In genomic region chr10:113524120-113524519, GRCh38 we compare ENCODE assay signal across 25 cellular contexts. TPM values are rescaled to one million over a fixed set of nuclear protein-coding genes. Genes with fewer than 3 reads are reported as not detected.
DNase-seq lines count a peak whose midpoint lies in the region; ATAC-seq and TF ChIP-seq lines count a peak whose summit lies in the region.
"Had no signal": no experiment of that assay in that cellular context is flagged by ENCODE, and none has a peak within 500 bp of the region (broad histone marks: within the 10 kb centered on the region; RNA-seq: fewer than 3 reads in every experiment).

No MANE protein-coding gene starts in this region.

- H3K27ac ChIP-seq in OCI-LY1 (ENCODE audit: low read depth, low read length, poor library complexity, severe bottlenecking) (no peak overlapping the region), foreskin keratinocyte (no peak overlapping the region), MM.1S (ENCODE audit: low read length) (no peak overlapping the region)
- H3K27ac ChIP-seq: BLaER1 treated with 17β-estradiol and CSF1 and Interleukin-3, amounts not matched to agents 10 nM and 100 nM; body of pancreas; psoas muscle; SJSA1; vagina had no signal

- no peaks in the 10 kb centered on the region for H3K9me3 Mint-ChIP-seq in T-helper 1 cell treated with Interleukin-12 subunit alpha and Interleukin-12 subunit beta and Interleukin-4 antibody, amounts not matched to agents 30 μg/mL and 1 μg/mL, for 36 hours
- no peaks in the 10 kb centered on the region for H3K9me3 Mint-ChIP-seq in stimulated activated naive B cell treated with anti-CD40 and anti-IgM and Interleukin-4, amounts not matched to agents 10 μg/mL and 1 μg/mL and 100 μg/mL, for 72 hours
- H3K9me3 Mint-ChIP-seq: activated naive CD8-positive, alpha-beta T cell treated with anti-CD3 and anti-CD28 coated beads, Interleukin-2, amount 10 ng/mL, durations not matched to agents 7 days and 5 days; activated T-helper 17 cell treated with anti-CD3 and anti-CD28 coated beads, Interleukin-2, amount 50 U/mL, for 72 hours had no signal

- H3F3A ChIP-seq in OCI-LY1 (ENCODE audit: insufficient read depth, low read length) (no peaks in the 10 kb centered on the region), MM.1S (ENCODE audit: insufficient read depth, low read length) (no peaks in the 10 kb centered on the region)

- intact Hi-C loops in sciatic nerve (cut with DNase I): no loop called here

- H3K27me3 Mint-ChIP-seq in T-helper 1 cell treated with Interleukin-12 subunit alpha and Interleukin-12 subunit beta and Interleukin-4 antibody, amounts not matched to agents 30 μg/mL and 1 μg/mL, for 36 hours (ENCODE audit: low read depth): no peaks in the 10 kb centered on the region
- H3K27me3 Mint-ChIP-seq in stimulated activated naive B cell treated with anti-CD40 and anti-IgM and Interleukin-4, amounts not matched to agents 10 μg/mL and 1 μg/mL and 100 μg/mL, for 72 hours: peaks cover 13 to 18% of the 10 kb centered on the region in 2 donors

- H3K27ac Mint-ChIP-seq in T-helper 1 cell treated with Interleukin-12 subunit alpha and Interleukin-12 subunit beta and Interleukin-4 antibody, amounts not matched to agents 30 μg/mL and 1 μg/mL, for 36 hours: peak overlapping the region; percentile 15
- no peak overlapping the region for H3K27ac Mint-ChIP-seq in stimulated activated naive B cell treated with anti-CD40 and anti-IgM and Interleukin-4, amounts not matched to agents 10 μg/mL and 1 μg/mL and 100 μg/mL, for 72 hours
- H3K27ac Mint-ChIP-seq: activated CD4-positive, alpha-beta T cell treated with anti-CD3 and anti-CD28 coated beads for 36 hours; activated naive CD8-positive, alpha-beta T cell treated with anti-CD3 and anti-CD28 coated beads, Interleukin-2, amount 10 ng/mL, durations not matched to agents 7 days and 5 days; activated T-helper 17 cell treated with anti-CD3 and anti-CD28 coated beads, Interleukin-2, amount 50 U/mL, for 72 hours had no signal

- TF ChIP-seq CTCF in OCI-LY1 (IDR thresholded peaks at IDR 0.05; ENCODE audit: low read length): peak; percentile 9; the same call in 1 of the 2 replicates
- TF ChIP-seq CTCF in foreskin keratinocyte (conservative IDR thresholded peaks at IDR 0.05): peak; percentile 18
- no peak for TF ChIP-seq CTCF in MM.1S (IDR thresholded peaks at IDR 0.05; ENCODE audit: low read length)

- H3K36me3 Mint-ChIP-seq in T-helper 1 cell treated with Interleukin-12 subunit alpha and Interleukin-12 subunit beta and Interleukin-4 antibody, amounts not matched to agents 30 μg/mL and 1 μg/mL, for 36 hours (ENCODE audit: low read depth): no peaks in the 10 kb centered on the region
- no peaks in the 10 kb centered on the region for H3K36me3 Mint-ChIP-seq in stimulated activated naive B cell treated with anti-CD40 and anti-IgM and Interleukin-4, amounts not matched to agents 10 μg/mL and 1 μg/mL and 100 μg/mL, for 72 hours
- H3K36me3 Mint-ChIP-seq: activated naive CD8-positive, alpha-beta T cell treated with anti-CD3 and anti-CD28 coated beads, Interleukin-2, amount 10 ng/mL, durations not matched to agents 7 days and 5 days had no signal

- H3K4me2 ChIP-seq in OCI-LY1 (ENCODE audit: low read length) (no peak overlapping the region), MM.1S (ENCODE audit: low read depth, low read length) (no peak overlapping the region)
- H3K4me2 ChIP-seq: BLaER1 treated with 17β-estradiol and CSF1 and Interleukin-3, amounts not matched to agents 10 nM and 100 nM had no signal

- no peaks in the 10 kb centered on the region for H3K36me3 ChIP-seq in OCI-LY1 (ENCODE audit: insufficient read depth, low read length)
- H3K36me3 ChIP-seq in MM.1S (replicated peaks; ENCODE audit: insufficient read depth, low read length): no peaks in the 10 kb centered on the region
- H3K36me3 ChIP-seq: BLaER1 treated with 17β-estradiol and CSF1 and Interleukin-3, amounts not matched to agents 10 nM and 100 nM; SJSA1; vagina had no signal

- H3K4me3 Mint-ChIP-seq in T-helper 1 cell treated with Interleukin-12 subunit alpha and Interleukin-12 subunit beta and Interleukin-4 antibody, amounts not matched to agents 30 μg/mL and 1 μg/mL, for 36 hours: no peak overlapping the region
- no peak overlapping the region for H3K4me3 Mint-ChIP-seq in stimulated activated naive B cell treated with anti-CD40 and anti-IgM and Interleukin-4, amounts not matched to agents 10 μg/mL and 1 μg/mL and 100 μg/mL, for 72 hours
- H3K4me3 Mint-ChIP-seq: activated CD4-positive, alpha-beta T cell treated with anti-CD3 and anti-CD28 coated beads for 36 hours; activated naive CD8-positive, alpha-beta T cell treated with anti-CD3 and anti-CD28 coated beads, Interleukin-2, amount 10 ng/mL, durations not matched to agents 7 days and 5 days; activated T-helper 17 cell treated with anti-CD3 and anti-CD28 coated beads, Interleukin-2, amount 50 U/mL, for 72 hours had no signal

- H2AFZ ChIP-seq in OCI-LY1 (ENCODE audit: low read length) (no peak overlapping the region), MM.1S (ENCODE audit: low read length) (no peak overlapping the region)

- H4K20me1 ChIP-seq in OCI-LY1 (ENCODE audit: insufficient read depth, low read length): no peaks in the 10 kb centered on the region
- H4K20me1 ChIP-seq in MM.1S (ENCODE audit: insufficient read depth, low read length): no peaks in the 10 kb centered on the region
- H4K20me1 ChIP-seq: BLaER1 treated with 17β-estradiol and CSF1 and Interleukin-3, amounts not matched to agents 10 nM and 100 nM had no signal

- H3K79me2 ChIP-seq in OCI-LY1 (ENCODE audit: insufficient read depth, low read length) (no peaks in the 10 kb centered on the region), MM.1S (ENCODE audit: low read length) (no peaks in the 10 kb centered on the region)

- H3K9me2 ChIP-seq in OCI-LY1 (ENCODE audit: low read depth, low read length) (no peaks in the 10 kb centered on the region), MM.1S (replicated peaks; ENCODE audit: insufficient read depth, low read length) (no peaks in the 10 kb centered on the region)

- no peak for DNase-seq in T-helper 1 cell
- no peak for DNase-seq in foreskin keratinocyte
- DNase-seq in sciatic nerve (ENCODE audit: low spot score): peak; percentile 18
- no peak for DNase-seq in MM.1S
- DNase-seq in stimulated activated naive B cell treated with anti-CD40 and anti-IgM and Interleukin-4, amounts not matched to agents 10 μg/mL and 1 μg/mL and 100 μg/mL, for 72 hours: no peak
- DNase-seq: activated CD4-positive, alpha-beta T cell treated with anti-CD3 and anti-CD28 coated beads for 36 hours; activated naive CD8-positive, alpha-beta T cell treated with anti-CD3 and anti-CD28 coated beads, Interleukin-2, amount 10 ng/mL, durations not matched to agents 7 days and 5 days; Karpas-422; NCI-H1417; NCI-H2171; psoas muscle; substantia nigra; T-helper 9 cell had no signal

- no peaks in the 10 kb centered on the region for H3K4me1 Mint-ChIP-seq in T-helper 1 cell treated with Interleukin-12 subunit alpha and Interleukin-12 subunit beta and Interleukin-4 antibody, amounts not matched to agents 30 μg/mL and 1 μg/mL, for 36 hours (ENCODE audit: low read depth)
- peaks cover 2 to 6% of the 10 kb centered on the region in 2 donors for H3K4me1 Mint-ChIP-seq in stimulated activated naive B cell treated with anti-CD40 and anti-IgM and Interleukin-4, amounts not matched to agents 10 μg/mL and 1 μg/mL and 100 μg/mL, for 72 hours
- H3K4me1 Mint-ChIP-seq: activated CD4-positive, alpha-beta T cell treated with anti-CD3 and anti-CD28 coated beads for 36 hours; activated naive CD8-positive, alpha-beta T cell treated with anti-CD3 and anti-CD28 coated beads, Interleukin-2, amount 10 ng/mL, durations not matched to agents 7 days and 5 days; activated T-helper 17 cell treated with anti-CD3 and anti-CD28 coated beads, Interleukin-2, amount 50 U/mL, for 72 hours had no signal

- H3K27me3 ChIP-seq in OCI-LY1 (ENCODE audit: insufficient read depth, low read length) (no peaks in the 10 kb centered on the region), foreskin keratinocyte (peaks cover 2% of the 10 kb centered on the region), MM.1S (replicated peaks; ENCODE audit: insufficient read depth, low read length) (no peaks in the 10 kb centered on the region)
- H3K27me3 ChIP-seq: BLaER1 treated with 17β-estradiol and CSF1 and Interleukin-3, amounts not matched to agents 10 nM and 100 nM; body of pancreas; SJSA1; vagina had no signal

- no peaks in the 10 kb centered on the region for H3K9me3 ChIP-seq in OCI-LY1 (ENCODE audit: low read length)
- H3K9me3 ChIP-seq in MM.1S (replicated peaks; ENCODE audit: insufficient read depth, low read length): no peaks in the 10 kb centered on the region
- H3K9me3 ChIP-seq: BLaER1 treated with 17β-estradiol and CSF1 and Interleukin-3, amounts not matched to agents 10 nM and 100 nM; body of pancreas; psoas muscle; SJSA1; vagina had no signal

- H3K9ac ChIP-seq in OCI-LY1 (ENCODE audit: low read length) (no peak overlapping the region), MM.1S (ENCODE audit: low read length) (no peak overlapping the region)
- H3K9ac ChIP-seq: BLaER1 treated with 17β-estradiol and CSF1 and Interleukin-3, amounts not matched to agents 10 nM and 100 nM had no signal

- no peak overlapping the region for H3K4me3 ChIP-seq in OCI-LY1 (ENCODE audit: low read depth, low read length, poor library complexity, severe bottlenecking)
- no peak overlapping the region for H3K4me3 ChIP-seq in MM.1S (ENCODE audit: low read length)
- H3K4me3 ChIP-seq: BLaER1 treated with 17β-estradiol and CSF1 and Interleukin-3, amounts not matched to agents 10 nM and 100 nM; body of pancreas; psoas muscle; SJSA1; vagina had no signal

- H3K4me1 ChIP-seq in OCI-LY1 (ENCODE audit: insufficient read depth, low read length, severe bottlenecking) (no peaks in the 10 kb centered on the region), foreskin keratinocyte (no peaks in the 10 kb centered on the region), MM.1S (ENCODE audit: low read length) (no peaks in the 10 kb centered on the region)
- H3K4me1 ChIP-seq: body of pancreas, SJSA1, vagina had no signal

- ATAC-seq in foreskin keratinocyte: no peak
- ATAC-seq in sciatic nerve: no peak
- ATAC-seq in GM19328 (IDR thresholded peaks at IDR 0.05; ENCODE audit: unreplicated experiment): no peak
- no peak for ATAC-seq in stimulated activated naive B cell treated with anti-CD40 and anti-IgM and Interleukin-4, amounts not matched to agents 10 μg/mL and 1 μg/mL and 100 μg/mL, for 72 hours (replicated peaks)
- ATAC-seq: activated CD4-positive, alpha-beta T cell treated with anti-CD3 and anti-CD28 coated beads for 36 hours; activated T-helper 17 cell treated with anti-CD3 and anti-CD28 coated beads, Interleukin-2, amount 50 U/mL, for 72 hours; body of pancreas; Panc1; psoas muscle had no signal

RNA-seq across cellular contexts. Expression of gene HABP2, which starts 28.7 kb away (rescaled TPM):
- total RNA-seq in foreskin keratinocyte: not detected in 2 replicates
- not detected in 2 replicates for polyA plus RNA-seq in foreskin keratinocyte
- not detected for total RNA-seq in sciatic nerve
- total RNA-seq: A673; activated CD4-positive, alpha-beta T cell treated with anti-CD3 and anti-CD28 coated beads for 36 hours; activated naive CD8-positive, alpha-beta T cell treated with anti-CD3 and anti-CD28 coated beads, Interleukin-2, amount 10 ng/mL, durations not matched to agents 7 days and 5 days; activated T-helper 17 cell treated with anti-CD3 and anti-CD28 coated beads, Interleukin-2, amount 50 U/mL, for 72 hours; fibroblast of villous mesenchyme; SJSA1; vagina had no signal
- polyA plus RNA-seq: neural cell had no signal
